ENCODE assay signal across 8 cellular contexts in the genomic region with DNA sequence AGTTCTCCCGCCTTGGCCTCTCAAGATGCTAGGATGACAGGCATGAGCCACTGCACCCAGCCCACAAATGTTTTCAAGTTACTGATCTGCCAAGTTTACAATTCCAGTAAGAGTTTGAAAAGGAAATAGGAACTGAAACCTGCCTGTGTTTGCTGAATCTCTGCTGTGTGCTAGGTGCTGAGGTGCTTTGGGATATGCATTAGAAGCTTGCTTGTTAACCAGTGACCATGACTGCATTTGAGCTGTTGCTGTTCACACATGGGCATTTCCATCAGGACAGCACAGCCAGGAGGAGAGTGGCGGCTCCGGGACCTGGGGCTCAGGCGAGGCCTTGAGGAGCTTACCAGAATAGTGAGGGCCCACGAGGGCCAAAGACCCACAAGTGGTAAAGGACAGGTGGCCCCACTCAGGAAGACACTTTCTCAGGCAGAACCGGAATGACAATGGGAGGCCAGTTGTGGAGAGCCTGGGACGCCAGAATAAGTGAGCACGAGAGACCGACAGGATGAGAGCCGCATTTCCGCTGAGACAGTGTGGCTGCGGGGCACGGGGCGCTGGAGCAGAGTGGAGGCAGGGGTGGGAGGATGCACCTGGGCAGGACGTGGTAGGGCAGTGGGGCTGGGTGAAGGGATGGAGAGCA. TPM values are rescaled to one million over a fixed set of nuclear protein-coding genes. Genes with fewer than 3 reads are reported as not detected.
A peak's percentile ranks its signal among the peaks of the same experiment; 100 is the strongest.
DNase-seq lines count a peak whose midpoint lies in the region; ATAC-seq and TF ChIP-seq lines count a peak whose summit lies in the region.

No MANE protein-coding gene starts in this region.

- no peaks in the 10 kb centered on the region for H3K9me3 ChIP-seq in OCI-LY3 (ENCODE audit: insufficient read depth, low read length)
- H3K9me3 ChIP-seq in Caco-2: no peaks in the 10 kb centered on the region

- peak overlapping the region; percentile 55 for H3K4me3 ChIP-seq in OCI-LY3 (ENCODE audit: low read length)
- H3K4me3 ChIP-seq in Caco-2 (ENCODE audit: low read depth, low read length): no peak overlapping the region

- H3K4me1 ChIP-seq in OCI-LY3 (ENCODE audit: low read length): peaks cover 46% of the 10 kb centered on the region
- no peaks in the 10 kb centered on the region for H3K4me1 ChIP-seq in Caco-2
- peaks cover 20% of the 10 kb centered on the region for H3K4me1 ChIP-seq in foreskin keratinocyte

- no peak for TF ChIP-seq CTCF in OCI-LY3 (IDR thresholded peaks at IDR 0.05; ENCODE audit: low read depth, low read length)
- no peak for TF ChIP-seq CTCF in Caco-2 (IDR thresholded peaks at IDR 0.05; ENCODE audit: insufficient read depth in 1 of 2, low read depth in 1 of 2, low read length in 1 of 2, severe bottlenecking in 1 of 2, unreplicated experiment in 1 of 2)
- TF ChIP-seq CTCF in foreskin keratinocyte (conservative IDR thresholded peaks at IDR 0.05): no peak

- peak overlapping the region; percentile 51; the same call in 1 of the 2 replicates for H3K9ac ChIP-seq in OCI-LY3 (ENCODE audit: low read length)

- ATAC-seq in HG02759 (IDR thresholded peaks at IDR 0.05; ENCODE audit: unreplicated experiment): peak; percentile 69
- ATAC-seq in sciatic nerve: peak; percentile 23
- ATAC-seq in foreskin keratinocyte: no peak

- peak overlapping the region; percentile 81 for H3K27ac ChIP-seq in OCI-LY3 (ENCODE audit: low read length)
- no peak overlapping the region for H3K27ac ChIP-seq in foreskin keratinocyte

- peak; percentile 51 for DNase-seq in activated CD4-positive, alpha-beta T cell treated with anti-CD3 and anti-CD28 coated beads, Interleukin-2, amount 10 ng/mL, durations not matched to agents 7 days and 5 days
- DNase-seq in activated CD4-positive, alpha-beta T cell treated with anti-CD3 and anti-CD28 coated beads for 1 hour: no peak
- DNase-seq in sciatic nerve (ENCODE audit: low spot score): no peak
- no peak for DNase-seq in Caco-2
- DNase-seq in NCI-H146 treated with DMSO at 0.1 percent for 48 hours (lab: John Stamatoyannopoulos, UW; ENCODE audit: unreplicated experiment): no peak
- DNase-seq in foreskin keratinocyte: no peak

- peaks cover 57% of the 10 kb centered on the region for H3K36me3 Mint-ChIP-seq in activated CD4-positive, alpha-beta T cell treated with anti-CD3 and anti-CD28 coated beads, Interleukin-2, amount 10 ng/mL, durations not matched to agents 7 days and 5 days (ENCODE audit: low read depth)
- H3K36me3 Mint-ChIP-seq in Caco-2 (ENCODE audit: insufficient read depth, unreplicated experiment): peaks cover 75% of the 10 kb centered on the region

- H3K27me3 ChIP-seq in OCI-LY3 (ENCODE audit: low read depth, low read length): no peaks in the 10 kb centered on the region
- H3K27me3 ChIP-seq in Caco-2 (replicated peaks; ENCODE audit: control insufficient read depth, insufficient read depth, low read length): no peaks in the 10 kb centered on the region
- H3K27me3 ChIP-seq in foreskin keratinocyte: no peaks in the 10 kb centered on the region

- CTCF ChIA-PET in activated CD4-positive, alpha-beta T cell treated with anti-CD3 and anti-CD28 coated beads, Interleukin-2, amount 10 ng/mL, durations not matched to agents 7 days and 5 days (lab: Charles Lee): interaction anchor here (0.6 to 1.6 kb wide), 3 partner anchors 9 to 157 kb away, joined by 3 to 6 read pairs (median 5); no protein-coding TSS in a partner anchor
- CTCF ChIA-PET in Caco-2 (lab: Charles Lee): no interaction called here

- BruUV-seq in Caco-2 (replicated peaks; lab: Mats Ljungman, UMichigan): no TSS peak

- H3K9me3 Mint-ChIP-seq in activated CD4-positive, alpha-beta T cell treated with anti-CD3 and anti-CD28 coated beads, Interleukin-2, amount 10 ng/mL, durations not matched to agents 7 days and 5 days: no peaks in the 10 kb centered on the region
- H3K9me3 Mint-ChIP-seq in Caco-2 (ENCODE audit: unreplicated experiment): no peaks in the 10 kb centered on the region

- H3K36me3 ChIP-seq in OCI-LY3 (replicated peaks; ENCODE audit: low read depth, low read length) (peaks cover 31% of the 10 kb centered on the region), Caco-2 (ENCODE audit: control insufficient read depth, insufficient read depth, low read length) (no peaks in the 10 kb centered on the region)

- H3K4me1 Mint-ChIP-seq in activated CD4-positive, alpha-beta T cell treated with anti-CD3 and anti-CD28 coated beads, Interleukin-2, amount 10 ng/mL, durations not matched to agents 7 days and 5 days: peaks cover 36% of the 10 kb centered on the region
- H3K4me1 Mint-ChIP-seq in Caco-2 (ENCODE audit: low read depth, unreplicated experiment): no peaks in the 10 kb centered on the region

- peak overlapping the region; percentile 87 for H3K27ac Mint-ChIP-seq in activated CD4-positive, alpha-beta T cell treated with anti-CD3 and anti-CD28 coated beads, Interleukin-2, amount 10 ng/mL, durations not matched to agents 7 days and 5 days
- H3K27ac Mint-ChIP-seq in Caco-2 (ENCODE audit: unreplicated experiment): no peak overlapping the region

- H4K20me1 ChIP-seq in OCI-LY3 (ENCODE audit: insufficient read depth, low read length): peaks cover 10% of the 10 kb centered on the region

- peak overlapping the region; percentile 32 for H3K4me3 Mint-ChIP-seq in activated CD4-positive, alpha-beta T cell treated with anti-CD3 and anti-CD28 coated beads, Interleukin-2, amount 10 ng/mL, durations not matched to agents 7 days and 5 days
- no peak overlapping the region for H3K4me3 Mint-ChIP-seq in Caco-2 (ENCODE audit: unreplicated experiment)

- POLR2A ChIA-PET in activated CD4-positive, alpha-beta T cell treated with anti-CD3 and anti-CD28 coated beads, Interleukin-2, amount 10 ng/mL, durations not matched to agents 7 days and 5 days (lab: Charles Lee): no interaction called here
- POLR2A ChIA-PET in Caco-2 (lab: Charles Lee): no interaction called here

- H3K4me2 ChIP-seq in OCI-LY3 (ENCODE audit: low read length): peak overlapping the region; percentile 87

- no peak overlapping the region for H2AFZ ChIP-seq in OCI-LY3 (ENCODE audit: low read depth, low read length)

- intact Hi-C loops in sciatic nerve (cut with DNase I): no loop called here
- intact Hi-C loops in Caco-2 (cut with micrococcal nuclease; ENCODE audit: unreplicated experiment): no loop called here

- no peaks in the 10 kb centered on the region for H3K27me3 Mint-ChIP-seq in activated CD4-positive, alpha-beta T cell treated with anti-CD3 and anti-CD28 coated beads, Interleukin-2, amount 10 ng/mL, durations not matched to agents 7 days and 5 days
- no peaks in the 10 kb centered on the region for H3K27me3 Mint-ChIP-seq in Caco-2 (ENCODE audit: insufficient read depth, unreplicated experiment)

- H3K79me2 ChIP-seq in OCI-LY3 (ENCODE audit: low read length): no peaks in the 10 kb centered on the region

RNA-seq across cellular contexts. Expression of a gene that starts 54.5 kb away (rescaled TPM):
- under 1 TPM in 1 of 2 experiments, not detected in 1; 0.10 TPM for total RNA-seq in activated CD4-positive, alpha-beta T cell treated with anti-CD3 and anti-CD28 coated beads, Interleukin-2, amount 10 ng/mL, durations not matched to agents 7 days and 5 days
- 12.6 TPM for total RNA-seq in sciatic nerve
- total RNA-seq in Caco-2 (2022): 3.6 and 4.6 TPM in 2 replicates
- 20.1 and 39.2 TPM in 2 replicates for total RNA-seq in foreskin keratinocyte
- 25.1 and 50.0 TPM in 2 replicates for polyA plus RNA-seq in foreskin keratinocyte
